In genomic region chr6:122673345-122673961, GRCh38 we compare ENCODE assay signal across 13 cellular contexts.
DNase-seq lines count a peak whose midpoint lies in the region; ATAC-seq, FAIRE-seq and TF ChIP-seq lines count a peak whose summit lies in the region.
"Had no signal": no experiment of that assay in that cellular context is flagged by ENCODE, and none has a peak within 500 bp of the region (broad histone marks: within the 10 kb centered on the region; RNA-seq: fewer than 3 reads in every experiment).

No MANE protein-coding gene starts in this region.

- no peaks in the 10 kb centered on the region for H3K36me3 Mint-ChIP-seq in natural killer cell
- H3K36me3 Mint-ChIP-seq: neural progenitor cell had no signal

- DNase-seq in GM06990 (ENCODE audit: extremely low read depth, insufficient read length) (peak; percentile 3), NOMO-1 treated with dmso at 0.1 percent for 144 hours (lab: John Stamatoyannopoulos, UW; ENCODE audit: unreplicated experiment) (peak; percentile 32), hepatocyte (ENCODE audit: low spot score) (peak; percentile 70), body of pancreas (no peak), natural killer cell (no peak), urothelium cell line (ENCODE audit: low spot score) (no peak), D341Med (ENCODE audit: low spot score) (no peak)
- DNase-seq: DMS 273 treated with DMSO at 0.1 percent for 48 hours, left ventricle myocardium inferior, NCI-H1417, NCI-H524 treated with DMSO at 0.1 percent for 48 hours had no signal

- no peak overlapping the region for H2AFZ ChIP-seq in hepatocyte
- H2AFZ ChIP-seq: neural progenitor cell had no signal

- TF ChIP-seq CTCF in GM06990 (IDR thresholded peaks at IDR 0.05; ENCODE audit: insufficient read depth, low read length, poor library complexity, severe bottlenecking) = no peak
- TF ChIP-seq CTCF in hepatocyte (IDR thresholded peaks at IDR 0.05; ENCODE audit: poor library complexity) = no peak
- TF ChIP-seq CTCF in body of pancreas (IDR thresholded peaks at IDR 0.05) = no peak
- no peak for TF ChIP-seq CTCF in natural killer cell (IDR thresholded peaks at IDR 0.05)

- H3K4me3 ChIP-seq in GM06990 (replicated peaks; ENCODE audit: low read depth, low read length) = no peak overlapping the region
- H3K4me3 ChIP-seq in hepatocyte = no peak overlapping the region
- no peak overlapping the region for H3K4me3 ChIP-seq in body of pancreas
- H3K4me3 ChIP-seq: left ventricle myocardium inferior, neural progenitor cell had no signal

- no peaks in the 10 kb centered on the region for H4K20me1 ChIP-seq in hepatocyte (ENCODE audit: insufficient read depth, poor library complexity, severe bottlenecking)

- peak overlapping the region; percentile 83 for H3K27ac ChIP-seq in hepatocyte
- H3K27ac ChIP-seq in body of pancreas = no peak overlapping the region
- H3K27ac ChIP-seq: left ventricle myocardium inferior, neural progenitor cell had no signal

- H3K4me3 Mint-ChIP-seq in natural killer cell = no peak overlapping the region
- H3K4me3 Mint-ChIP-seq: neural progenitor cell had no signal

- H3K27me3 ChIP-seq in GM06990 (replicated peaks; ENCODE audit: control insufficient read depth, insufficient read depth, low read length) (no peaks in the 10 kb centered on the region), hepatocyte (no peaks in the 10 kb centered on the region), body of pancreas (no peaks in the 10 kb centered on the region)
- H3K27me3 ChIP-seq: neural progenitor cell had no signal

- intact Hi-C loops in body of pancreas (cut with DNase I) (no loop called here), natural killer cell (cut with micrococcal nuclease) (no loop called here)

- no peak overlapping the region for H3K27ac Mint-ChIP-seq in natural killer cell
- H3K27ac Mint-ChIP-seq: neural progenitor cell had no signal

- H3K9me2 ChIP-seq in hepatocyte (replicated peaks; ENCODE audit: insufficient read depth) = no peaks in the 10 kb centered on the region

- H3K79me2 ChIP-seq in hepatocyte = peaks cover 8% of the 10 kb centered on the region

- H3K27me3 Mint-ChIP-seq in natural killer cell (ENCODE audit: low read depth in 2 of 2) = peaks cover 0 to 3% of the 10 kb centered on the region in 2 donors

- peak; percentile 60 for ATAC-seq in HG02870 (IDR thresholded peaks at IDR 0.05; ENCODE audit: unreplicated experiment)
- no peak for ATAC-seq in body of pancreas
- ATAC-seq in natural killer cell = no peak

- peaks cover 5 to 8% of the 10 kb centered on the region in 2 donors for H3K9me3 Mint-ChIP-seq in natural killer cell
- H3K9me3 Mint-ChIP-seq: neural progenitor cell had no signal

- WGBS in hepatocyte (ENCODE audit: low lambda C conversion rate, missing lambda C conversion rate) = 54% methylated on average over 1 of the region's 1 CpG
- WGBS in body of pancreas, 2 donors = 83 to 95% methylated on average over 1 of the region's 1 CpG

- H3K9me3 ChIP-seq in hepatocyte (ENCODE audit: low read depth) (no peaks in the 10 kb centered on the region), body of pancreas (no peaks in the 10 kb centered on the region)
- H3K9me3 ChIP-seq: left ventricle myocardium inferior had no signal

- H3K36me3 ChIP-seq in GM06990 (ENCODE audit: control insufficient read depth, insufficient read depth, low read length) (no peaks in the 10 kb centered on the region), hepatocyte (replicated peaks; ENCODE audit: insufficient read depth, low read depth) (no peaks in the 10 kb centered on the region), body of pancreas (replicated peaks in 1 of 2; ENCODE audit: insufficient read depth in 1 of 2, low read depth in 2 of 2) (no peaks in the 10 kb centered on the region)
- H3K36me3 ChIP-seq: left ventricle myocardium inferior had no signal

- H3K4me1 Mint-ChIP-seq in natural killer cell = no peaks in the 10 kb centered on the region
- H3K4me1 Mint-ChIP-seq: neural progenitor cell had no signal

- FAIRE-seq in urothelium cell line (lab: Jason Lieb, UNC) = no peak

- peak overlapping the region; percentile 43 for H3K4me2 ChIP-seq in hepatocyte
- H3K4me2 ChIP-seq: neural progenitor cell had no signal

- TF ChIP-seq POLR2A in body of pancreas (IDR thresholded peaks at IDR 0.05) = no peak

- H3K4me1 ChIP-seq in hepatocyte (ENCODE audit: insufficient read depth) (peaks cover 15% of the 10 kb centered on the region), body of pancreas (no peaks in the 10 kb centered on the region)
- H3K4me1 ChIP-seq: left ventricle myocardium inferior, neural progenitor cell had no signal

Comparison
In these comparisons a context has a peak if more than half of its experiments do, and no peak if none do; other contexts are left out.
1. DNase-seq: peak in GM06990 (single experiment), NOMO-1 treated with dmso at 0.1 percent for 144 hours (single experiment) and hepatocyte (single experiment); none in body of pancreas (0 of 4), natural killer cell (single experiment), urothelium cell line (single experiment) and D341Med (single experiment).